Comparison of ENCODE assay signal across 13 cellular contexts in the genomic region with DNA sequence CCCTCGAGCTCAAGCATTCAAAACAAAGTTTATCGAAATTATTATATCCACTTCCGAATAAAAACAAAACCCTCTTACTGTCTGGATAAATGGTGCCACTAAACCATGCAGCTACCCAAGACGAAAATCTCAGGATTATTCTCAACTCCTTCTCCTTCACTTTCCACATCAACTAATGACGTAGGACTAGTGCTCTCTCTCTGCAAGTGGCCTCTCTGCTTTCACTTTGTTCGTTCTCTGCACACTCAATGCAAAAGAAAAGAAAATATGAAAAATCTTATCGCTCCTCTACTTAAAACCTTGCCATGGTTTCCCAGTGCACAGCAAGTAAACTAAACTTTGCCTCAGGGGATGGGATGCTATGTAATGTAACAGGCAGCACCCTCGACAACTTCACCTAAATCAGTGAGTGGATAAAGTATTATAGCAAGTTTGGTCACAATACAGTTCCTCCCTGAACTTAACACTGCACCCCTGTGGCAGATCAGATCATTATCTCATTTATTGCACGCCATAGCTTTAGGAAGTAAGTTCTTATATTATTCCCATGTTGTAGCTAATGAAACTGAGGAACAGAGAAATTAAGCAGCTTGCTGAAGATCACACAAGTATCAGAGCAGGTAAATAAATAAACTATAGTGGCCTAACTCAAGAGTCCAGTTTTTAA.
DNase-seq lines count a peak whose midpoint lies in the region; ATAC-seq and TF ChIP-seq lines count a peak whose summit lies in the region.
"Had no signal": no experiment of that assay in that cellular context is flagged by ENCODE, and none has a peak within 500 bp of the region (broad histone marks: within the 10 kb centered on the region; RNA-seq: fewer than 3 reads in every experiment).

No MANE protein-coding gene starts in this region.

- H3K4me2 ChIP-seq in HCT116 (ENCODE audit: low read length), result 0 out of 2 replicates have a peak overlapping the region, but pooled peaks have one; percentile 16

- H3K4me3 Mint-ChIP-seq in naive thymus-derived CD8-positive, alpha-beta T cell, result peak overlapping the region; percentile 31 to 81 (median 58)
- H3K4me3 Mint-ChIP-seq: T-helper 17 cell had no signal

- TF ChIP-seq CTCF in HCT116 (IDR thresholded peaks at IDR 0.05 in 2 of 3, conservative IDR thresholded peaks at IDR 0.05 in 1 of 3; ENCODE audit: borderline replicate concordance in 1 of 3, insufficient read depth in 1 of 3, low read depth in 2 of 3, low read length in 2 of 3) (0 out of 6 replicates have a peak, but pooled peaks of 1 of the 3 experiments have one; percentile 15), RWPE2 (IDR thresholded peaks at IDR 0.05; ENCODE audit: poor library complexity, severe bottlenecking) (peak; percentile 8)

- no peaks in the 10 kb centered on the region for H3K9me2 ChIP-seq in HCT116 (ENCODE audit: insufficient read depth)

- DNase-seq in NOMO-1 treated with DMSO at 0.1 percent for 48 hours (lab: John Stamatoyannopoulos, UW; ENCODE audit: unreplicated experiment), result peak; percentile 57
- DNase-seq in NOMO-1 treated with dmso at 0.1 percent for 144 hours (lab: John Stamatoyannopoulos, UW; ENCODE audit: unreplicated experiment), result no peak
- DNase-seq in HCT116 (ENCODE audit: low read depth, low spot score), result no peak
- no peak for DNase-seq in RWPE2 (ENCODE audit: low spot score)
- DNase-seq in naive thymus-derived CD8-positive, alpha-beta T cell, result peak in 2 of 10 donors; percentile 0 to 10
- DNase-seq in NCI-H524 treated with DMSO at 0.1 percent for 48 hours (lab: John Stamatoyannopoulos, UW), result no peak
- DNase-seq in G401 (ENCODE audit: low spot score), result no peak
- DNase-seq: amniotic stem cell, dorsolateral prefrontal cortex, foreskin melanocyte, NCI-H1436, T-helper 17 cell had no signal

- H3K9me3 Mint-ChIP-seq in naive thymus-derived CD8-positive, alpha-beta T cell, result no peaks in the 10 kb centered on the region

- H4K20me1 ChIP-seq in HCT116 (ENCODE audit: insufficient read depth), result no peaks in the 10 kb centered on the region

- H3K36me3 ChIP-seq in HCT116 (ENCODE audit: control insufficient read depth in 1 of 2, insufficient read depth in 2 of 2, low read length in 2 of 2) (no peaks in the 10 kb centered on the region), RWPE2 (ENCODE audit: low read depth) (no peaks in the 10 kb centered on the region)

- RAD21 ChIA-PET in HCT116 (lab: Charles Lee; ENCODE audit: low non-redundant PET in 1 of 2, low total read pairs in 2 of 2, uncharacterized antibody in 2 of 2, unreplicated experiment in 2 of 2), result no interaction called here

- no TSS peak for BruUV-seq in HCT116 (replicated peaks; lab: Mats Ljungman, UMichigan)

- H3K9ac ChIP-seq in HCT116 (ENCODE audit: low read length), result no peak overlapping the region

- peaks cover 8 to 10% (median 9%) of the 10 kb centered on the region in 4 donors for H3K4me1 Mint-ChIP-seq in naive thymus-derived CD8-positive, alpha-beta T cell

- H2AFZ ChIP-seq in HCT116 (ENCODE audit: low read depth, low read length, poor library complexity, severe bottlenecking), result peak overlapping the region; percentile 31

- TF ChIP-seq POLR2A in HCT116 (IDR thresholded peaks at IDR 0.05; ENCODE audit: borderline replicate concordance, extremely low read depth, insufficient read depth, insufficient read length), result no peak

- intact Hi-C loops in HCT116 (cut with micrococcal nuclease), result no loop called here

- no peak overlapping the region for H3K27ac ChIP-seq in HCT116 (ENCODE audit: low read depth, low read length)
- H3K27ac ChIP-seq in RWPE2 (ENCODE audit: poor library complexity, severe bottlenecking), result no peak overlapping the region
- H3K27ac ChIP-seq: dorsolateral prefrontal cortex had no signal

- CTCF ChIA-PET in HCT116 (lab: Charles Lee), result interaction anchor here (0.9 kb wide), 1 partner anchor 9 kb away, joined by 3 read pairs; no protein-coding TSS in a partner anchor

- H3K27ac Mint-ChIP-seq in naive thymus-derived CD8-positive, alpha-beta T cell, result peak overlapping the region in 9 of 10 donors; percentile 1 to 72 (median 17)
- H3K27ac Mint-ChIP-seq: T-helper 17 cell had no signal

- no peaks in the 10 kb centered on the region for H3K36me3 Mint-ChIP-seq in naive thymus-derived CD8-positive, alpha-beta T cell

- H3K9me3 ChIP-seq in HCT116 (ENCODE audit: control insufficient read depth in 1 of 2, insufficient read depth in 1 of 2, low read depth in 1 of 2, low read length in 2 of 2), result no peaks in the 10 kb centered on the region
- no peaks in the 10 kb centered on the region for H3K9me3 ChIP-seq in RWPE2 (ENCODE audit: severe bottlenecking)

- H3K4me3 ChIP-seq in HCT116 (replicated peaks in 1 of 2; ENCODE audit: low read depth in 1 of 2, low read length in 2 of 2), result no peak overlapping the region
- no peak overlapping the region for H3K4me3 ChIP-seq in RWPE2 (ENCODE audit: severe bottlenecking)

- no peaks in the 10 kb centered on the region for H3K27me3 Mint-ChIP-seq in naive thymus-derived CD8-positive, alpha-beta T cell
- H3K27me3 Mint-ChIP-seq: T-helper 17 cell had no signal

- ATAC-seq in HCT116 (peak; percentile 54), RWPE2 (ENCODE audit: low read depth) (no peak), HG02970 (IDR thresholded peaks at IDR 0.05; ENCODE audit: low FRiP score, unreplicated experiment) (no peak)
- ATAC-seq in naive thymus-derived CD8-positive, alpha-beta T cell, result peak; percentile 41 to 48
- ATAC-seq: T-helper 17 cell had no signal

- POLR2A ChIA-PET in HCT116 (lab: Charles Lee), result no interaction called here
- POLR2A ChIA-PET in naive thymus-derived CD8-positive, alpha-beta T cell (lab: Charles Lee), result no interaction called here

- no peaks in the 10 kb centered on the region for H3K79me2 ChIP-seq in HCT116 (ENCODE audit: insufficient read depth, low read length)

- H3K4me1 ChIP-seq in HCT116 (ENCODE audit: control insufficient read depth in 1 of 2, insufficient read depth in 2 of 2, low read length in 2 of 2) (peaks cover 0 to 3% of the 10 kb centered on the region in 2 experiments; a peak in 1 of 4 replicates), RWPE2 (ENCODE audit: insufficient read depth, poor library complexity, severe bottlenecking) (no peaks in the 10 kb centered on the region)

- in situ Hi-C loops in G401 (cut with HindIII; ENCODE audit: low sequenced_read_pairs), result no loop called here

- peak; percentile 22; the same call in 1 of the 2 replicates for TF ChIP-seq RAD21 in HCT116 (IDR thresholded peaks at IDR 0.05; ENCODE audit: low read depth)

- H3K27me3 ChIP-seq in HCT116 (ENCODE audit: insufficient read depth, low read length) (no peaks in the 10 kb centered on the region), RWPE2 (ENCODE audit: insufficient read depth, poor library complexity, severe bottlenecking) (no peaks in the 10 kb centered on the region)

TF ChIP-seq in HCT116, 20 proteins besides CTCF, POLR2A, EP300 and RAD21:
- TF ChIP-seq ZNF274 (IDR thresholded peaks at IDR 0.05; ENCODE audit: low read depth, low read length) (no peak), CEBPB (IDR thresholded peaks at IDR 0.05; ENCODE audit: low read depth) (no peak), ZFX (IDR thresholded peaks at IDR 0.05) (no peak), CBX3 (IDR thresholded peaks at IDR 0.05; ENCODE audit: low read depth) (no peak), ELF1 (IDR thresholded peaks at IDR 0.05; ENCODE audit: borderline replicate concordance, low read depth) (no peak), EZH2phosphoT487 (IDR thresholded peaks at IDR 0.05; ENCODE audit: borderline replicate concordance) (no peak), SP1 (IDR thresholded peaks at IDR 0.05; ENCODE audit: low read depth) (no peak), POLR2AphosphoS5 (IDR thresholded peaks at IDR 0.05; ENCODE audit: low read depth, low read length) (no peak), FOSL1 (IDR thresholded peaks at IDR 0.05; ENCODE audit: low read depth) (no peak), TCF7L2 (IDR thresholded peaks at IDR 0.05; ENCODE audit: borderline replicate concordance, extremely low read depth, insufficient read depth, insufficient read length) (no peak), SRF (IDR thresholded peaks at IDR 0.05; ENCODE audit: low read depth) (no peak), EGR1 (IDR thresholded peaks at IDR 0.05; ENCODE audit: low read depth) (no peak)
- TF ChIP-seq, protein P1, sequence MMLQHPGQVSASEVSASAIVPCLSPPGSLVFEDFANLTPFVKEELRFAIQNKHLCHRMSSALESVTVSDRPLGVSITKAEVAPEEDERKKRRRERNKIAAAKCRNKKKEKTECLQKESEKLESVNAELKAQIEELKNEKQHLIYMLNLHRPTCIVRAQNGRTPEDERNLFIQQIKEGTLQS (IDR thresholded peaks at IDR 0.05), result no peak
- TF ChIP-seq, protein P2, sequence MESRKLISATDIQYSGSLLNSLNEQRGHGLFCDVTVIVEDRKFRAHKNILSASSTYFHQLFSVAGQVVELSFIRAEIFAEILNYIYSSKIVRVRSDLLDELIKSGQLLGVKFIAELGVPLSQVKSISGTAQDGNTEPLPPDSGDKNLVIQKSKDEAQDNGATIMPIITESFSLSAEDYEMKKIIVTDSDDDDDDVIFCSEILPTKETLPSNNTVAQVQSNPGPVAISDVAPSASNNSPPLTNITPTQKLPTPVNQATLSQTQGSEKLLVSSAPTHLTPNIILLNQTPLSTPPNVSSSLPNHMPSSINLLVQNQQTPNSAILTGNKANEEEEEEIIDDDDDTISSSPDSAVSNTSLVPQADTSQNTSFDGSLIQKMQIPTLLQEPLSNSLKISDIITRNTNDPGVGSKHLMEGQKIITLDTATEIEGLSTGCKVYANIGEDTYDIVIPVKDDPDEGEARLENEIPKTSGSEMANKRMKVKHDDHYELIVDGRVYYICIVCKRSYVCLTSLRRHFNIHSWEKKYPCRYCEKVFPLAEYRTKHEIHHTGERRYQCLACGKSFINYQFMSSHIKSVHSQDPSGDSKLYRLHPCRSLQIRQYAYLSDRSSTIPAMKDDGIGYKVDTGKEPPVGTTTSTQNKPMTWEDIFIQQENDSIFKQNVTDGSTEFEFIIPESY (IDR thresholded peaks at IDR 0.05; ENCODE audit: extremely low read depth, insufficient replicate concordance, low read length), result no peak

Comparison
In these comparisons a context has a peak if more than half of its experiments do, and no peak if none do; other contexts are left out.
1. ATAC-seq: peak in HCT116 (single experiment) and naive thymus-derived CD8-positive, alpha-beta T cell (2 of 2); none in RWPE2 (single experiment) and HG02970 (single experiment).